ENCODE assay signal across 8 cellular contexts in the genomic region with DNA sequence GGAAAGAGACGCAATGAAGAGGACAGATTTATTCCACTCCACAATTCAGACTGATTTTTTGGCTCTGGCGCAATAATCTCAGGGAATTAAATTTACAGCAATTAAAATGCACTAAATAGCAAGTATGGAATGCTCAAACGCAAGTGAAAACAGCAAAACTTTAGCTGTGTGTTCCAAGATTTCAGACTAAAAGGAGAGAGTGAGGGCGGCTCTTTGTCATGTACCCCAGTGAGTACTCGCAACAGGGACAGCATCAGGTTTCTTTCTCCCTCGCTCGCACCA.
DNase-seq lines count a peak whose midpoint lies in the region; ATAC-seq and TF ChIP-seq lines count a peak whose summit lies in the region.

No MANE protein-coding gene starts in this region.

- no peaks in the 10 kb centered on the region for H3K36me3 ChIP-seq in BLaER1
- H3K36me3 ChIP-seq in effector memory CD4-positive, alpha-beta T cell (ENCODE audit: control insufficient read depth, insufficient read depth, low read length) = no peaks in the 10 kb centered on the region

- peaks cover 36% of the 10 kb centered on the region for H3K4me1 ChIP-seq in BLaER1
- H3K4me1 ChIP-seq in effector memory CD4-positive, alpha-beta T cell (ENCODE audit: control insufficient read depth, insufficient read depth, low read length, poor library complexity, severe bottlenecking) = peaks cover 15% of the 10 kb centered on the region

- ATAC-seq in HG03565 (IDR thresholded peaks at IDR 0.05; ENCODE audit: unreplicated experiment) = no peak

- no peaks in the 10 kb centered on the region for H3K27me3 Mint-ChIP-seq in nephron progenitor cell (ENCODE audit: low read depth, poor library complexity)

- DNase-seq in LNCaP clone FGC (ENCODE audit: low read depth) = no peak
- DNase-seq in effector memory CD4-positive, alpha-beta T cell = no peak
- no peak for DNase-seq in nephron progenitor cell
- no peak for DNase-seq in germinal center (ENCODE audit: low spot score)
- DNase-seq in NCI-H2107 treated with DMSO at 0.1 percent for 48 hours (lab: John Stamatoyannopoulos, UW; ENCODE audit: unreplicated experiment) = no peak
- DNase-seq in cerebellar nuclear complex (lab: John Stamatoyannopoulos, UW) = no peak

- H3K27ac Mint-ChIP-seq in nephron progenitor cell = peak overlapping the region; percentile 99

- H4K20me1 ChIP-seq in BLaER1 = peaks cover 55% of the 10 kb centered on the region

- H3K9ac ChIP-seq in BLaER1 = peak overlapping the region; percentile 96

- H3K27ac ChIP-seq in BLaER1 = peak overlapping the region; percentile 96
- no peak overlapping the region for H3K27ac ChIP-seq in effector memory CD4-positive, alpha-beta T cell (ENCODE audit: insufficient read depth, low read length, poor library complexity, severe bottlenecking)

- peak overlapping the region; percentile 90 for H3K4me2 ChIP-seq in BLaER1

- H3K4me3 ChIP-seq in BLaER1 (peak overlapping the region; percentile 88), LNCaP clone FGC (ENCODE audit: low read depth, low read length) (peak overlapping the region; percentile 78)
- peak overlapping the region; percentile 82 for H3K4me3 ChIP-seq in effector memory CD4-positive, alpha-beta T cell (ENCODE audit: insufficient read depth, low read depth, low read length, poor library complexity, severe bottlenecking)

- H3K36me3 Mint-ChIP-seq in nephron progenitor cell (ENCODE audit: low read depth) = peaks cover 19% of the 10 kb centered on the region

- peaks cover 66% of the 10 kb centered on the region for H3K4me1 Mint-ChIP-seq in nephron progenitor cell

- TF ChIP-seq CTCF in LNCaP clone FGC (IDR thresholded peaks at IDR 0.05; ENCODE audit: control insufficient read depth, extremely low read depth, insufficient read depth) (no peak), nephron progenitor cell (IDR thresholded peaks at IDR 0.05) (no peak)

- H3K9me3 ChIP-seq in BLaER1 = 0 out of 2 replicates have a peak, but pooled peaks cover 3% of the 10 kb centered on the region
- H3K9me3 ChIP-seq in effector memory CD4-positive, alpha-beta T cell (ENCODE audit: control insufficient read depth, low read length) = no peaks in the 10 kb centered on the region

- H3K27me3 ChIP-seq in BLaER1 = no peaks in the 10 kb centered on the region
- H3K27me3 ChIP-seq in effector memory CD4-positive, alpha-beta T cell (replicated peaks; ENCODE audit: control insufficient read depth, insufficient read depth, low read length, poor library complexity, severe bottlenecking) = no peaks in the 10 kb centered on the region

- peaks cover 7% of the 10 kb centered on the region for H3K9me3 Mint-ChIP-seq in nephron progenitor cell

- peak overlapping the region; percentile 94 for H3K4me3 Mint-ChIP-seq in nephron progenitor cell
